In genomic region chr20:32441638-32442037, GRCh38 we compare ENCODE assay signal across 1 cellular context.
TF ChIP-seq lines count a peak whose summit lies in the region.

No MANE protein-coding gene starts in this region.

TF ChIP-seq in SK-N-SH, 30 proteins besides CTCF, POLR2A, EP300 and RAD21:
- TF ChIP-seq PBX3 (IDR thresholded peaks at IDR 0.05) (no peak), MXI1 (IDR thresholded peaks at IDR 0.05; ENCODE audit: low read depth, low read length) (no peak), CHD2 (IDR thresholded peaks at IDR 0.05; ENCODE audit: low read length, partially characterized antibody) (no peak), USF1 (IDR thresholded peaks at IDR 0.05; ENCODE audit: borderline replicate concordance, low read depth) (no peak), TEAD4 (IDR thresholded peaks at IDR 0.05; ENCODE audit: borderline replicate concordance, insufficient read depth) (no peak), RCOR1 (IDR thresholded peaks at IDR 0.05; ENCODE audit: low read length) (no peak), IRF3 (IDR thresholded peaks at IDR 0.05; ENCODE audit: low read depth, low read length) (no peak), EZH2phosphoT487 (IDR thresholded peaks at IDR 0.05; ENCODE audit: borderline replicate concordance, low read depth) (no peak), YY1 (IDR thresholded peaks at IDR 0.05; ENCODE audit: low read depth) (no peak), FOXJ3 (CRISPR knock-in tag; IDR thresholded peaks at IDR 0.05) (no peak), JUND (IDR thresholded peaks at IDR 0.05) (no peak), REST (IDR thresholded peaks at IDR 0.05; ENCODE audit: low read depth, low read length) (no peak), ZBTB33 (IDR thresholded peaks at IDR 0.05; ENCODE audit: borderline replicate concordance, low read depth) (no peak), NRF1 (IDR thresholded peaks at IDR 0.05; ENCODE audit: low read depth, low read length) (no peak)
